20 cellular contexts compared by ENCODE assay signal in the genomic region with DNA sequence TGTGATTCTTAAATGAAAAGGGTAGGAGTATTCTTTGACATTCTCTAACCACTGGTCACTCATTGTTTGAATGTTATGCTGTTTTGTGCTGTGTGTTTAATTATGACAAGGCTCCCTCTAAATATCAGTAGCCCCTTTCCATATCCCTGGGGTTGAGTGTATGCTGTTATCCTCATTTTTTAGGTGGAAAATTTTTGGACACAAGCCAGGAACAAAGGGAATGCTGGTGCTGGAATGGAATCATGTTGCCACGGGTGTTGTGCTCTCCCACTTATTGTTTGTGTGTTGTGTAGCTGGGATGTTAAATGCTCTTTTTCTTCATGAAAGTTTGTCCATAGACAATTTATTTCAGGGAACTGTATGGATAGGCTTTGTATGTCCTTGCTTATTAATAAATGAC.
"Had no signal": no experiment of that assay in that cellular context is flagged by ENCODE, and none has a peak within 500 bp of the region (broad histone marks: within the 10 kb centered on the region; RNA-seq: fewer than 3 reads in every experiment).

No MANE protein-coding gene starts in this region.

- H3K4me3 ChIP-seq: breast epithelium, esophagus muscularis mucosa, hepatocyte, prostate gland, right lobe of liver, stomach, testis, upper lobe of right lung had no signal

- H3K27me3 ChIP-seq: breast epithelium, esophagus muscularis mucosa, hepatocyte, right lobe of liver, stomach, testis, upper lobe of right lung had no signal

- FAIRE-seq: endometrium, kidney had no signal

- H3K27ac ChIP-seq: breast epithelium, esophagus muscularis mucosa, hepatocyte, right lobe of liver, testis, upper lobe of right lung had no signal

- H3K4me2 ChIP-seq: hepatocyte had no signal

- H3K4me1 ChIP-seq: prostate gland, right lobe of liver had no signal

- H3K9me3 ChIP-seq: breast epithelium, esophagus muscularis mucosa, prostate gland, right lobe of liver, stomach, testis, upper lobe of right lung had no signal

- H3K36me3 ChIP-seq: breast epithelium, prostate gland, right lobe of liver, upper lobe of right lung had no signal

- H3K4me1 Mint-ChIP-seq: activated CD4-positive, alpha-beta T cell treated with anti-CD3 and anti-CD28 coated beads, Interleukin-2, amount 10 ng/mL, durations not matched to agents 24 days and 14 days; activated naive CD8-positive, alpha-beta T cell treated with anti-CD3 and anti-CD28 coated beads for 36 hours; natural killer cell had no signal

- H3K4me3 Mint-ChIP-seq: activated CD4-positive, alpha-beta T cell treated with anti-CD3 and anti-CD28 coated beads, Interleukin-2, amount 10 ng/mL, durations not matched to agents 24 days and 14 days; activated naive CD8-positive, alpha-beta T cell treated with anti-CD3 and anti-CD28 coated beads for 36 hours; activated T-helper 1 cell treated with anti-CD3 and anti-CD28 coated beads, Interleukin-12 subunit alpha, Interleukin-12 subunit beta, Interleukin-2, Interleukin-4 antibody, amounts not matched to agents 30 ng/mL and 10 ng/mL and 1 ng/mL, durations not matched to agents 14 hours and 24 hours and 36 hours; natural killer cell had no signal

- H3K27ac Mint-ChIP-seq: activated CD4-positive, alpha-beta T cell treated with anti-CD3 and anti-CD28 coated beads, Interleukin-2, amount 10 ng/mL, durations not matched to agents 24 days and 14 days; activated naive CD8-positive, alpha-beta T cell treated with anti-CD3 and anti-CD28 coated beads for 36 hours; activated T-helper 1 cell treated with anti-CD3 and anti-CD28 coated beads, Interleukin-12 subunit alpha, Interleukin-12 subunit beta, Interleukin-2, Interleukin-4 antibody, amounts not matched to agents 30 ng/mL and 10 ng/mL and 1 ng/mL, durations not matched to agents 14 hours and 24 hours and 36 hours; natural killer cell had no signal

- DNase-seq: activated CD4-positive, alpha-beta T cell treated with anti-CD3 and anti-CD28 coated beads, Interleukin-2, amount 10 ng/mL, durations not matched to agents 24 days and 14 days; activated CD4-positive, CD25-positive, alpha-beta regulatory T cell; activated CD8-positive, alpha-beta memory T cell treated with anti-CD3 and anti-CD28 coated beads for 24 hours; activated naive CD8-positive, alpha-beta T cell treated with anti-CD3 and anti-CD28 coated beads for 36 hours; amygdala; kidney; left ventricle myocardium superior; mesendoderm; natural killer cell; occipital lobe; right lobe of liver; stomach; testis; upper lobe of right lung had no signal

- H3K9me3 Mint-ChIP-seq: activated CD4-positive, alpha-beta T cell treated with anti-CD3 and anti-CD28 coated beads, Interleukin-2, amount 10 ng/mL, durations not matched to agents 24 days and 14 days; activated naive CD8-positive, alpha-beta T cell treated with anti-CD3 and anti-CD28 coated beads for 36 hours; activated T-helper 1 cell treated with anti-CD3 and anti-CD28 coated beads, Interleukin-12 subunit alpha, Interleukin-12 subunit beta, Interleukin-2, Interleukin-4 antibody, amounts not matched to agents 30 ng/mL and 10 ng/mL and 1 ng/mL, durations not matched to agents 14 hours and 24 hours and 36 hours; natural killer cell had no signal

- ATAC-seq: left ventricle myocardium superior, natural killer cell, right lobe of liver, upper lobe of right lung had no signal

- H3K36me3 Mint-ChIP-seq: activated naive CD8-positive, alpha-beta T cell treated with anti-CD3 and anti-CD28 coated beads for 36 hours; natural killer cell had no signal

- H2AFZ ChIP-seq: hepatocyte had no signal
